Comparison of ENCODE assay signal across 10 cellular contexts in genomic region chr16:46859719-46860152, GRCh38. TPM values are rescaled to one million over a fixed set of nuclear protein-coding genes. Genes with fewer than 3 reads are reported as not detected.
A peak's percentile ranks its signal among the peaks of the same experiment; 100 is the strongest.
DNase-seq lines count a peak whose midpoint lies in the region; ATAC-seq, FAIRE-seq and TF ChIP-seq lines count a peak whose summit lies in the region.
"Had no signal": no experiment of that assay in that cellular context is flagged by ENCODE, and none has a peak within 500 bp of the region (broad histone marks: within the 10 kb centered on the region; RNA-seq: fewer than 3 reads in every experiment).

No MANE protein-coding gene starts in this region.

- peaks cover 9% of the 10 kb centered on the region for H3K9me3 Mint-ChIP-seq in nephron progenitor cell

- H3K4me3 Mint-ChIP-seq in nephron progenitor cell: no peak overlapping the region
- H3K4me3 Mint-ChIP-seq: activated naive CD8-positive, alpha-beta T cell had no signal

- ATAC-seq in HG02852 (IDR thresholded peaks at IDR 0.05; ENCODE audit: unreplicated experiment): no peak
- ATAC-seq: left ventricle myocardium superior had no signal

- FAIRE-seq in HTR-8/SVneo (lab: Jason Lieb, UNC): peak; percentile 16

- DNase-seq in AG10803 (ENCODE audit: low read depth) (peak; percentile 69), HTR-8/SVneo (ENCODE audit: insufficient read length, low spot score) (peak; percentile 71), amniotic stem cell (lab: John Stamatoyannopoulos, UW) (peak; percentile 56), mucosa of gallbladder (ENCODE audit: low spot score) (peak; percentile 28), midbrain (lab: John Stamatoyannopoulos, UW) (no peak), SIG-M5 treated with dmso at 0.1 percent for 504 hours (lab: John Stamatoyannopoulos, UW; ENCODE audit: unreplicated experiment) (no peak), nephron progenitor cell (no peak)
- DNase-seq: left ventricle myocardium superior had no signal

- H3K4me1 Mint-ChIP-seq in nephron progenitor cell: peaks cover 25% of the 10 kb centered on the region

- no peak for TF ChIP-seq CTCF in AG10803 (conservative IDR thresholded peaks at IDR 0.05; ENCODE audit: low read length)
- TF ChIP-seq CTCF in nephron progenitor cell (IDR thresholded peaks at IDR 0.05): no peak

- no peaks in the 10 kb centered on the region for H3K36me3 Mint-ChIP-seq in nephron progenitor cell (ENCODE audit: low read depth)

- H3K27ac Mint-ChIP-seq in nephron progenitor cell: no peak overlapping the region
- H3K27ac Mint-ChIP-seq: activated naive CD8-positive, alpha-beta T cell had no signal

- H3K4me3 ChIP-seq in AG10803 (ENCODE audit: low read length): no peak overlapping the region

- peaks cover 2% of the 10 kb centered on the region for H3K27me3 Mint-ChIP-seq in nephron progenitor cell (ENCODE audit: low read depth, poor library complexity)

RNA-seq across cellular contexts. Expression of gene GPT2, which starts 24.4 kb away (rescaled TPM):
- 44.7 TPM for total RNA-seq in mucosa of gallbladder

RNA-seq across cellular contexts. Expression of gene C16orf87, which starts 28.8 kb away (rescaled TPM):
- total RNA-seq in mucosa of gallbladder: 8.3 TPM

Comparison
In these comparisons a context has a peak if more than half of its experiments do, and no peak if none do; other contexts are left out.
1. DNase-seq: peak in AG10803 (single experiment), HTR-8/SVneo (single experiment), amniotic stem cell (single experiment) and mucosa of gallbladder (single experiment); none in midbrain (single experiment), SIG-M5 treated with dmso at 0.1 percent for 504 hours (single experiment) and nephron progenitor cell (single experiment).